Comparison of ENCODE assay signal across 26 cellular contexts in genomic region chr7:116185956-116186355, GRCh38.
"Had no signal": no experiment of that assay in that cellular context is flagged by ENCODE, and none has a peak within 500 bp of the region (broad histone marks: within the 10 kb centered on the region; RNA-seq: fewer than 3 reads in every experiment).

No MANE protein-coding gene starts in this region.

- H2AFZ ChIP-seq: neural progenitor cell had no signal

- H3K27ac ChIP-seq: brain microvascular endothelial cell, gastrocnemius medialis, neural progenitor cell, prostate gland, right atrium auricular region, upper lobe of left lung had no signal

- H3K9me3 ChIP-seq: gastrocnemius medialis, prostate gland had no signal

- DNase-seq: activated CD4-positive, alpha-beta memory T cell treated with anti-CD3 and anti-CD28 coated beads, Interleukin-2, amount 10 ng/mL, durations not matched to agents 7 days and 5 days; activated CD4-positive, alpha-beta T cell treated with anti-CD3 and anti-CD28 coated beads for 4 hours; activated CD4-positive, CD25-positive, alpha-beta regulatory T cell; activated CD8-positive, alpha-beta memory T cell treated with anti-CD3 and anti-CD28 coated beads, Interleukin-2, amount 10 ng/mL, durations not matched to agents 7 days and 5 days; activated gamma-delta T cell; activated naive CD4-positive, alpha-beta T cell treated with anti-CD3 and anti-CD28 coated beads, Interleukin-2, amount 50 U/mL, for 16 hours; activated naive CD8-positive, alpha-beta T cell treated with anti-CD3 and anti-CD28 coated beads, Interleukin-2, amount 50 U/mL, for 24 hours; activated T-cell treated with anti-CD3 and anti-CD28 coated beads for 4 hours; anterior cingulate cortex; brain microvascular endothelial cell; effector memory CD4-positive, alpha-beta T cell; gastrocnemius medialis; head of caudate nucleus; hypothalamus; left cardiac atrium; naive thymus-derived CD4-positive, alpha-beta T cell; stimulated activated CD4-positive, alpha-beta T cell treated with anti-CD3 and anti-CD28 coated beads, Interleukin-4, amount 100 ng/mL, for 4 hours; stimulated activated naive CD8-positive, alpha-beta T cell treated with anti-CD3 and anti-CD28 coated beads, Interleukin-15, Interleukin-2, amounts not matched to agents 100 U/mL and 50 U/mL, for 24 hours; SW 1271; T-helper 17 cell had no signal

- H3K27me3 Mint-ChIP-seq: activated CD8-positive, alpha-beta memory T cell treated with anti-CD3 and anti-CD28 coated beads, Interleukin-2, amount 10 ng/mL, durations not matched to agents 7 days and 5 days; activated naive CD8-positive, alpha-beta T cell treated with anti-CD3 and anti-CD28 coated beads, Interleukin-2, amount 50 U/mL, for 24 hours; central memory CD8-positive, alpha-beta T cell; T-helper 17 cell had no signal

- H3K36me3 ChIP-seq: brain microvascular endothelial cell, gastrocnemius medialis, neural progenitor cell, prostate gland, right atrium auricular region, upper lobe of left lung had no signal

- H3K4me3 ChIP-seq: gastrocnemius medialis, neural progenitor cell, prostate gland, right atrium auricular region, upper lobe of left lung had no signal

- H3K9me3 Mint-ChIP-seq: central memory CD8-positive, alpha-beta T cell had no signal

- H3K4me1 Mint-ChIP-seq: activated CD4-positive, alpha-beta memory T cell treated with anti-CD3 and anti-CD28 coated beads, Interleukin-2, amount 10 ng/mL, durations not matched to agents 7 days and 5 days; activated CD8-positive, alpha-beta memory T cell treated with anti-CD3 and anti-CD28 coated beads, Interleukin-2, amount 10 ng/mL, durations not matched to agents 7 days and 5 days; activated naive CD8-positive, alpha-beta T cell treated with anti-CD3 and anti-CD28 coated beads, Interleukin-2, amount 50 U/mL, for 24 hours; central memory CD8-positive, alpha-beta T cell; neural progenitor cell; T-helper 17 cell had no signal

- H3K4me3 Mint-ChIP-seq: activated CD4-positive, alpha-beta memory T cell treated with anti-CD3 and anti-CD28 coated beads, Interleukin-2, amount 10 ng/mL, durations not matched to agents 7 days and 5 days; activated CD8-positive, alpha-beta memory T cell treated with anti-CD3 and anti-CD28 coated beads, Interleukin-2, amount 10 ng/mL, durations not matched to agents 7 days and 5 days; activated naive CD8-positive, alpha-beta T cell treated with anti-CD3 and anti-CD28 coated beads, Interleukin-2, amount 50 U/mL, for 24 hours; central memory CD8-positive, alpha-beta T cell; naive thymus-derived CD4-positive, alpha-beta T cell; neural progenitor cell; T-helper 17 cell had no signal

- H3K27me3 ChIP-seq: brain microvascular endothelial cell, gastrocnemius medialis, neural progenitor cell, right atrium auricular region, upper lobe of left lung had no signal

- H3K4me1 ChIP-seq: gastrocnemius medialis, neural progenitor cell, prostate gland, right atrium auricular region, upper lobe of left lung had no signal

- H3K9ac ChIP-seq: neural progenitor cell had no signal

- H3K36me3 Mint-ChIP-seq: activated CD8-positive, alpha-beta memory T cell treated with anti-CD3 and anti-CD28 coated beads, Interleukin-2, amount 10 ng/mL, durations not matched to agents 7 days and 5 days had no signal

- ATAC-seq: activated CD8-positive, alpha-beta memory T cell treated with anti-CD3 and anti-CD28 coated beads, Interleukin-2, amount 10 ng/mL, durations not matched to agents 7 days and 5 days; activated naive CD8-positive, alpha-beta T cell treated with anti-CD3 and anti-CD28 coated beads, Interleukin-2, amount 50 U/mL, for 24 hours; esophagus mucosa; gastrocnemius medialis; left cardiac atrium; naive thymus-derived CD4-positive, alpha-beta T cell; stimulated activated naive CD8-positive, alpha-beta T cell treated with anti-CD3 and anti-CD28 coated beads, Interleukin-15, Interleukin-2, amounts not matched to agents 100 U/mL and 50 U/mL, for 24 hours; T-helper 17 cell had no signal

- H3K4me2 ChIP-seq: neural progenitor cell had no signal

- H3K27ac Mint-ChIP-seq: activated CD4-positive, alpha-beta memory T cell treated with anti-CD3 and anti-CD28 coated beads, Interleukin-2, amount 10 ng/mL, durations not matched to agents 7 days and 5 days; activated CD8-positive, alpha-beta memory T cell treated with anti-CD3 and anti-CD28 coated beads, Interleukin-2, amount 10 ng/mL, durations not matched to agents 7 days and 5 days; activated naive CD8-positive, alpha-beta T cell treated with anti-CD3 and anti-CD28 coated beads, Interleukin-2, amount 50 U/mL, for 24 hours; naive thymus-derived CD4-positive, alpha-beta T cell; neural progenitor cell; T-helper 17 cell had no signal
